19 cellular contexts compared by ENCODE assay signal in genomic region chr14:32014498-32014897, GRCh38.
DNase-seq lines count a peak whose midpoint lies in the region; FAIRE-seq and TF ChIP-seq lines count a peak whose summit lies in the region.
"Had no signal": no experiment of that assay in that cellular context is flagged by ENCODE, and none has a peak within 500 bp of the region (broad histone marks: within the 10 kb centered on the region; RNA-seq: fewer than 3 reads in every experiment).

No MANE protein-coding gene starts in this region.

- peaks cover 9% of the 10 kb centered on the region for H3F3A ChIP-seq in smooth muscle cell (ENCODE audit: low read depth)

- no peak overlapping the region for H3K4me2 ChIP-seq in smooth muscle cell

- peak overlapping the region; percentile 39 for H2AFZ ChIP-seq in smooth muscle cell (ENCODE audit: low read depth)

- H3K4me3 Mint-ChIP-seq in brain (no peak overlapping the region), neural crest cell (no peak overlapping the region)
- H3K4me3 Mint-ChIP-seq in activated T-helper 1 cell treated with anti-CD3 and anti-CD28 coated beads, Interleukin-12 subunit alpha, Interleukin-12 subunit beta, Interleukin-2, Interleukin-4 antibody, amounts not matched to agents 30 ng/mL and 10 ng/mL and 1 ng/mL, durations not matched to agents 14 hours and 24 hours and 36 hours: no peak overlapping the region
- H3K4me3 Mint-ChIP-seq: CD4-positive, CD25-positive, alpha-beta regulatory T cell; IgD-negative memory B cell had no signal

- WGBS in smooth muscle cell (ENCODE audit: low lambda C conversion rate): 77% methylated on average over 4 of the region's 4 CpGs
- whole genome bisulfite sequencing in testis, 2 donors: 78 to 82% methylated on average over 4 of the region's 4 CpGs

- H3K36me3 Mint-ChIP-seq in brain: no peaks in the 10 kb centered on the region
- H3K36me3 Mint-ChIP-seq in neural crest cell (ENCODE audit: low read depth): no peaks in the 10 kb centered on the region
- no peaks in the 10 kb centered on the region for H3K36me3 Mint-ChIP-seq in activated T-helper 1 cell treated with anti-CD3 and anti-CD28 coated beads, Interleukin-12 subunit alpha, Interleukin-12 subunit beta, Interleukin-2, Interleukin-4 antibody, amounts not matched to agents 30 ng/mL and 10 ng/mL and 1 ng/mL, durations not matched to agents 14 hours and 24 hours and 36 hours (ENCODE audit: low read depth)
- H3K36me3 Mint-ChIP-seq: CD4-positive, CD25-positive, alpha-beta regulatory T cell; IgD-negative memory B cell had no signal

- no peaks in the 10 kb centered on the region for H3K27me3 ChIP-seq in smooth muscle cell (ENCODE audit: low read depth)
- no peaks in the 10 kb centered on the region for H3K27me3 ChIP-seq in testis
- H3K27me3 ChIP-seq: BE2C had no signal

- intact Hi-C loops in activated T-helper 1 cell treated with anti-CD3 and anti-CD28 coated beads, Interleukin-12 subunit alpha, Interleukin-12 subunit beta, Interleukin-2, Interleukin-4 antibody, amounts not matched to agents 30 ng/mL and 10 ng/mL and 1 ng/mL, durations not matched to agents 14 hours and 24 hours and 36 hours (cut with micrococcal nuclease): no loop called here
- intact Hi-C loops in testis (cut with DNase I; ENCODE audit: low total_unique reads): no loop called here

- H3K9me3 ChIP-seq in smooth muscle cell (replicated peaks; ENCODE audit: low read depth): no peaks in the 10 kb centered on the region
- no peaks in the 10 kb centered on the region for H3K9me3 ChIP-seq in testis
- H3K9me3 ChIP-seq: BE2C, Caco-2, HAP-1 had no signal

- H3K36me3 ChIP-seq in smooth muscle cell (ENCODE audit: low read depth): no peaks in the 10 kb centered on the region
- H3K36me3 ChIP-seq in testis (ENCODE audit: low read depth, missing control alignments): no peaks in the 10 kb centered on the region
- H3K36me3 ChIP-seq: BE2C, HAP-1 had no signal

- H3K27ac ChIP-seq in smooth muscle cell (ENCODE audit: low read depth): no peak overlapping the region
- H3K27ac ChIP-seq in testis: no peak overlapping the region

- H3K27me3 Mint-ChIP-seq in brain (peaks cover 4% of the 10 kb centered on the region), neural crest cell (ENCODE audit: low read depth) (no peaks in the 10 kb centered on the region)
- H3K27me3 Mint-ChIP-seq in activated T-helper 1 cell treated with anti-CD3 and anti-CD28 coated beads, Interleukin-12 subunit alpha, Interleukin-12 subunit beta, Interleukin-2, Interleukin-4 antibody, amounts not matched to agents 30 ng/mL and 10 ng/mL and 1 ng/mL, durations not matched to agents 14 hours and 24 hours and 36 hours (ENCODE audit: insufficient read depth): no peaks in the 10 kb centered on the region

- no peaks in the 10 kb centered on the region for H4K20me1 ChIP-seq in smooth muscle cell (ENCODE audit: low read depth)

- no peak overlapping the region for H3K4me3 ChIP-seq in smooth muscle cell
- no peak overlapping the region for H3K4me3 ChIP-seq in testis
- H3K4me3 ChIP-seq: HAP-1 had no signal

- peaks cover 57% of the 10 kb centered on the region for H3K4me1 Mint-ChIP-seq in brain
- H3K4me1 Mint-ChIP-seq in neural crest cell: peaks cover 59% of the 10 kb centered on the region
- H3K4me1 Mint-ChIP-seq in activated T-helper 1 cell treated with anti-CD3 and anti-CD28 coated beads, Interleukin-12 subunit alpha, Interleukin-12 subunit beta, Interleukin-2, Interleukin-4 antibody, amounts not matched to agents 30 ng/mL and 10 ng/mL and 1 ng/mL, durations not matched to agents 14 hours and 24 hours and 36 hours (ENCODE audit: low read depth): no peaks in the 10 kb centered on the region
- H3K4me1 Mint-ChIP-seq: CD4-positive, CD25-positive, alpha-beta regulatory T cell; IgD-negative memory B cell had no signal

- H3K79me2 ChIP-seq in smooth muscle cell (ENCODE audit: low read depth): no peaks in the 10 kb centered on the region

- H3K27ac Mint-ChIP-seq in brain: peak overlapping the region; percentile 64 to 92 (median 88)
- H3K27ac Mint-ChIP-seq in neural crest cell (ENCODE audit: unreplicated experiment): peak overlapping the region; percentile 74
- H3K27ac Mint-ChIP-seq in activated T-helper 1 cell treated with anti-CD3 and anti-CD28 coated beads, Interleukin-12 subunit alpha, Interleukin-12 subunit beta, Interleukin-2, Interleukin-4 antibody, amounts not matched to agents 30 ng/mL and 10 ng/mL and 1 ng/mL, durations not matched to agents 14 hours and 24 hours and 36 hours: no peak overlapping the region
- H3K27ac Mint-ChIP-seq: IgD-negative memory B cell had no signal

- TF ChIP-seq POLR2A in testis (IDR thresholded peaks at IDR 0.05): no peak

- H3K9ac ChIP-seq in smooth muscle cell (ENCODE audit: low read depth): no peak overlapping the region

- H3K9me3 Mint-ChIP-seq in brain (no peaks in the 10 kb centered on the region), neural crest cell (no peaks in the 10 kb centered on the region)
- H3K9me3 Mint-ChIP-seq in activated T-helper 1 cell treated with anti-CD3 and anti-CD28 coated beads, Interleukin-12 subunit alpha, Interleukin-12 subunit beta, Interleukin-2, Interleukin-4 antibody, amounts not matched to agents 30 ng/mL and 10 ng/mL and 1 ng/mL, durations not matched to agents 14 hours and 24 hours and 36 hours: no peaks in the 10 kb centered on the region

- peaks cover 28% of the 10 kb centered on the region for H3K4me1 ChIP-seq in smooth muscle cell (ENCODE audit: low read depth)
- peaks cover 3% of the 10 kb centered on the region for H3K4me1 ChIP-seq in testis
- H3K4me1 ChIP-seq: BE2C had no signal

- no peak for TF ChIP-seq CTCF in brain (conservative IDR thresholded peaks at IDR 0.05)
- TF ChIP-seq CTCF in neural crest cell (conservative IDR thresholded peaks at IDR 0.05): no peak
- no peak for TF ChIP-seq CTCF in smooth muscle cell (IDR thresholded peaks at IDR 0.05; ENCODE audit: borderline replicate concordance, insufficient read depth, poor library complexity, severe bottlenecking)
- no peak for TF ChIP-seq CTCF in testis (IDR thresholded peaks at IDR 0.05)

- peak; percentile 40 for FAIRE-seq in HTR-8/SVneo (lab: Jason Lieb, UNC)
- FAIRE-seq: A204.1, D721Med, G401.6, GM12891, GM19239, H1 had no signal

- DNase-seq in HTR-8/SVneo (ENCODE audit: insufficient read length, low spot score) (no peak), neural crest cell (ENCODE audit: low read depth, low spot score) (no peak), smooth muscle cell (lab: John Stamatoyannopoulos, UW; ENCODE audit: unreplicated experiment) (no peak), testis (no peak)
- no peak for DNase-seq in activated T-helper 1 cell treated with anti-CD3 and anti-CD28 coated beads, Interleukin-12 subunit alpha, Interleukin-12 subunit beta, Interleukin-2, Interleukin-4 antibody, amounts not matched to agents 30 ng/mL and 10 ng/mL and 1 ng/mL, durations not matched to agents 14 hours and 24 hours and 36 hours (ENCODE audit: low spot score)
- DNase-seq: ACHN; BE2C; C1 segment of cervical spinal cord; Caco-2; CD4-positive, CD25-positive, alpha-beta regulatory T cell had no signal
